22 cellular contexts compared by ENCODE assay signal in genomic region chr7:106239406-106239805, GRCh38. TPM values are rescaled to one million over a fixed set of nuclear protein-coding genes. Genes with fewer than 3 reads are reported as not detected.
DNase-seq lines count a peak whose midpoint lies in the region; ATAC-seq and TF ChIP-seq lines count a peak whose summit lies in the region.
"Had no signal": no experiment of that assay in that cellular context is flagged by ENCODE, and none has a peak within 500 bp of the region (broad histone marks: within the 10 kb centered on the region; RNA-seq: fewer than 3 reads in every experiment).

No MANE protein-coding gene starts in this region.

- no peak overlapping the region for H3K4ac ChIP-seq in trophoblast cell (ENCODE audit: low read depth, low read length)

- peak; percentile 45 for DNase-seq in EL
- peak; percentile 95 for DNase-seq in PC-3
- DNase-seq in esophagus squamous epithelium (lab: John Stamatoyannopoulos, UW) = no peak
- no peak for DNase-seq in trophoblast cell
- no peak for DNase-seq in NCI-H1694 treated with DMSO at 0.1 percent for 48 hours (lab: John Stamatoyannopoulos, UW)
- DNase-seq in NAMALWA (ENCODE audit: low spot score) = no peak
- DNase-seq in NCI-H774 (lab: John Stamatoyannopoulos, UW) = no peak
- DNase-seq: activated CD4-positive, alpha-beta T cell treated with anti-CD3 and anti-CD28 coated beads, Interleukin-2, amount 10 ng/mL, durations not matched to agents 7 days and 5 days; activated naive CD4-positive, alpha-beta T cell treated with anti-CD3 and anti-CD28 coated beads, Interleukin-2, amount 50 U/mL, for 16 hours; aorta; CD4-positive, CD25-positive, alpha-beta regulatory T cell; cerebellar nuclear complex; HCEC 1CT; kidney glomerular epithelial cell; NCI-H146; NCI-H2171 treated with DMSO at 0.1 percent for 48 hours; NCI-H524 treated with DMSO at 0.1 percent for 48 hours; nephron progenitor cell; pancreas; SHP77; uterus had no signal

- H2AK5ac ChIP-seq in trophoblast cell (ENCODE audit: low read length) = no peak overlapping the region

- no peaks in the 10 kb centered on the region for H3K27me3 ChIP-seq in PC-3 (ENCODE audit: low read length)
- no peaks in the 10 kb centered on the region for H3K27me3 ChIP-seq in esophagus squamous epithelium
- no peaks in the 10 kb centered on the region for H3K27me3 ChIP-seq in trophoblast cell (ENCODE audit: insufficient read depth, low read length)
- H3K27me3 ChIP-seq: pancreas, suprapubic skin, uterus had no signal

- H3K79me1 ChIP-seq in trophoblast cell (ENCODE audit: low read length) = no peaks in the 10 kb centered on the region

- peak; percentile 94 for ATAC-seq in PC-3
- ATAC-seq: pancreas had no signal

- H4K8ac ChIP-seq in trophoblast cell (ENCODE audit: low read depth, low read length) = no peak overlapping the region

- H2BK120ac ChIP-seq in trophoblast cell (ENCODE audit: insufficient read depth, low read length, poor library complexity) = no peak overlapping the region

- no peak overlapping the region for H3K18ac ChIP-seq in trophoblast cell (ENCODE audit: low read length)

- no peaks in the 10 kb centered on the region for H3K79me2 ChIP-seq in PC-3 (ENCODE audit: low read length)
- H3K79me2 ChIP-seq in trophoblast cell (ENCODE audit: control insufficient read depth, insufficient read depth, low read length, poor library complexity) = no peaks in the 10 kb centered on the region

- H3K23ac ChIP-seq in trophoblast cell (ENCODE audit: low read length) = peak overlapping the region; percentile 10

- H3K9me3 ChIP-seq in PC-3 (ENCODE audit: low read length) (no peaks in the 10 kb centered on the region), esophagus squamous epithelium (no peaks in the 10 kb centered on the region), trophoblast cell (ENCODE audit: insufficient read depth, low read depth, low read length) (no peaks in the 10 kb centered on the region)
- H3K9me3 ChIP-seq: pancreas, suprapubic skin, uterus had no signal

- BruUV-seq in PC-3 (replicated peaks; lab: Mats Ljungman, UMichigan) = no TSS peak

- POLR2A ChIA-PET in PC-3 (lab: Charles Lee; ENCODE audit: unreplicated experiment) = interaction anchor here (0.5 to 0.6 kb wide), 2 partner anchors 46 to 585 kb away, joined by 3 to 4 read pairs; partner anchors contain the start of gene NAMPT

- H4K12ac ChIP-seq in trophoblast cell (ENCODE audit: low read depth, low read length) = no peak overlapping the region

- TF ChIP-seq CTCF in PC-3 (conservative IDR thresholded peaks at IDR 0.05; ENCODE audit: low read depth, low read length) (no peak), esophagus squamous epithelium (IDR thresholded peaks at IDR 0.05) (no peak)

- H3K36me3 ChIP-seq in PC-3 (ENCODE audit: low read depth, low read length) (no peaks in the 10 kb centered on the region), esophagus squamous epithelium (no peaks in the 10 kb centered on the region), trophoblast cell (ENCODE audit: control insufficient read depth in 1 of 2, insufficient read depth in 2 of 2, low read length in 2 of 2) (no peaks in the 10 kb centered on the region)
- H3K36me3 ChIP-seq: pancreas, suprapubic skin, uterus had no signal

- no peak for TF ChIP-seq POLR2A in esophagus squamous epithelium (IDR thresholded peaks at IDR 0.05)

- CTCF ChIA-PET in PC-3 (lab: Charles Lee) = no interaction called here

- no peak overlapping the region for H2BK12ac ChIP-seq in trophoblast cell (ENCODE audit: low read length)

- H3K27ac ChIP-seq in PC-3 (ENCODE audit: low read length) (no peak overlapping the region), esophagus squamous epithelium (peak overlapping the region in 3 of 4 donors; percentile 13 to 29 (median 18)), trophoblast cell (ENCODE audit: low read depth, low read length) (no peak overlapping the region)
- H3K27ac ChIP-seq: pancreas, suprapubic skin, uterus had no signal

- intact Hi-C loops in PC-3 (cut with micrococcal nuclease) (no loop called here), esophagus squamous epithelium (cut with DNase I) (no loop called here)

- H2AFZ ChIP-seq in PC-3 (ENCODE audit: low read length) = no peak overlapping the region
- H2AFZ ChIP-seq in trophoblast cell (ENCODE audit: insufficient read depth, low read length, poor library complexity) = no peak overlapping the region

- peak overlapping the region; percentile 41 for H3K4me2 ChIP-seq in PC-3 (ENCODE audit: low read length)
- H3K4me2 ChIP-seq in trophoblast cell (ENCODE audit: low read length) = no peak overlapping the region

- H3K9ac ChIP-seq in PC-3 (ENCODE audit: low read length) = no peak overlapping the region
- no peak overlapping the region for H3K9ac ChIP-seq in trophoblast cell (ENCODE audit: low read length)

- H4K20me1 ChIP-seq in PC-3 (ENCODE audit: low read length) = no peaks in the 10 kb centered on the region

- H3K4me1 ChIP-seq in PC-3 (ENCODE audit: insufficient read depth, low read length) (peaks cover 12% of the 10 kb centered on the region), esophagus squamous epithelium (no peaks in the 10 kb centered on the region), trophoblast cell (ENCODE audit: control insufficient read depth in 1 of 2, insufficient read depth in 2 of 2, low read length in 2 of 2) (no peaks in the 10 kb centered on the region)
- H3K4me1 ChIP-seq: pancreas, uterus had no signal

- H2BK5ac ChIP-seq in trophoblast cell (ENCODE audit: low read depth, low read length, poor library complexity) = no peak overlapping the region

- no peak overlapping the region for H3K14ac ChIP-seq in trophoblast cell (ENCODE audit: low read length)

- H3K9me2 ChIP-seq in PC-3 (replicated peaks; ENCODE audit: low read length) = no peaks in the 10 kb centered on the region

- no peak overlapping the region for H4K91ac ChIP-seq in trophoblast cell (ENCODE audit: low read depth, low read length)

- H3K4me3 ChIP-seq in PC-3 (ENCODE audit: low read length) (no peak overlapping the region), esophagus squamous epithelium (no peak overlapping the region), trophoblast cell (ENCODE audit: low read depth, low read length) (no peak overlapping the region)
- H3K4me3 ChIP-seq: pancreas, suprapubic skin, uterus had no signal

- WGBS in esophagus squamous epithelium, 2 donors = 51 to 52% methylated on average over 3 of the region's 3 CpGs
- no CpG with 5 or more reads among the region's 3 CpGs for WGBS in trophoblast cell (ENCODE audit: extremely low coverage, insufficient coverage, insufficient read length)

- H3F3A ChIP-seq in PC-3 (ENCODE audit: low read length, unreplicated experiment) = no peaks in the 10 kb centered on the region

RNA-seq across cellular contexts. Expression of gene NAMPT, which starts 45.4 kb away (rescaled TPM):
- total RNA-seq in PC-3 (2014; rRNA removed) (55.2 and 66.0 TPM in 2 replicates), esophagus squamous epithelium (100 to 1,000 TPM; 274 to 823 (median 604) TPM)
- 39.0 and 40.4 TPM in 2 replicates for polyA plus RNA-seq in trophoblast cell (2013)

Comparison
In these comparisons a context has a peak if more than half of its experiments do, and no peak if none do; other contexts are left out.
1. DNase-seq: peak in EL (single experiment) and PC-3 (single experiment); none in esophagus squamous epithelium (single experiment), trophoblast cell (0 of 2), NCI-H1694 treated with DMSO at 0.1 percent for 48 hours (single experiment), NAMALWA (single experiment) and NCI-H774 (single experiment).
2. H3K27ac ChIP-seq: peak in esophagus squamous epithelium (3 of 4); none in PC-3 (single experiment) and trophoblast cell (single experiment).